9 cellular contexts compared by ENCODE assay signal in the genomic region with DNA sequence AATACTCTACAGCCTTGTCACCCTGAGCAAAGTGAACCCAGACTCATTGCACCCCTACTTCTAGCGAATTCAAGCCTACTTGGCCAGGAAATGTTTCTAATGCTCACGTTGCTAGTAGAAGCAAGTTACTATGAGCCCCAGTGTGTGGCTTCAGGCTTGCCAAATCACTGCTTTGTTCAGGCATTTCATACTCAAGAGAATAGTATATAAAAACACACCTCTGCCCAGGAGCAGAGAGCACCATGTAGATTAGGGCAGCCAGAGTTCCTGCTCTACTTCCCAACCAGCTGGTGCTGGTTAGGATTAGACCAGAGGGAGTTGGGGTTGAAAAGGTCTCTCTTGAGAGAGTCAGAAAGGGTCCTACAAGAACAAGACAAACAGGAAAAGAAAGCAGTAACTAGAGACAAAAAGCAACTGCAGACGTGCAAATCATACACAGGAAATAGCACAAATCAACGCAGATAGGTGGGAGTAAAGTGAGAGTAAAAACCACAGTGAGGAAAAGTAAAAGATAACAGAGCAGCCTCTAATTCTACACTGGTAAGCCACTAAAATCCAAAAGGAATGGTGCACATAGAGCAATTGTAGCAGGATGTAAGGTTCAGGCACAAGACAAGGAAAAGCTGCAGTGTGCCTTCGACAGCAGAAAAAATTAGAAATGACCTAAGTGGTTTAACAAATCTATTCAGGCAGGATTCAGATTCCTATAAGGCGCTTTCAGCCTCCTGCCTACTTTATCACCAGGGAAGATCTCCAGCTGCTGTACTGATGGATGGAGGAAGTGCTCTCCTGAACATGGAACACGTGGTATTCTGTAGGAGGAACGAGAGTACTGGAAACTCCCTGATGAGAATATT. TPM values are rescaled to one million over a fixed set of nuclear protein-coding genes. Genes with fewer than 3 reads are reported as not detected.
DNase-seq lines count a peak whose midpoint lies in the region; ATAC-seq and TF ChIP-seq lines count a peak whose summit lies in the region.
"Had no signal": no experiment of that assay in that cellular context is flagged by ENCODE, and none has a peak within 500 bp of the region (broad histone marks: within the 10 kb centered on the region; RNA-seq: fewer than 3 reads in every experiment).

No MANE protein-coding gene starts in this region.

- H3K4me3 ChIP-seq in body of pancreas, result no peak overlapping the region

- H3K36me3 ChIP-seq in body of pancreas (replicated peaks in 1 of 2; ENCODE audit: insufficient read depth in 1 of 2, low read depth in 2 of 2), result no peaks in the 10 kb centered on the region
- H3K36me3 ChIP-seq: neutrophil had no signal

- ATAC-seq in GM19438 (IDR thresholded peaks at IDR 0.05; ENCODE audit: low read depth, unreplicated experiment), result peak; percentile 65
- peak; percentile 97 for ATAC-seq in body of pancreas
- ATAC-seq in HG03039 (IDR thresholded peaks at IDR 0.05; ENCODE audit: unreplicated experiment), result no peak

- H3K4me1 Mint-ChIP-seq in IgD-negative memory B cell, result peaks cover 5 to 11% (median 8%) of the 10 kb centered on the region in 3 donors

- H3K27ac Mint-ChIP-seq in IgD-negative memory B cell, result peak overlapping the region in 1 of 3 donors; percentile 80

- DNase-seq in D341Med (ENCODE audit: low spot score), result peak; percentile 28
- DNase-seq in body of pancreas, result peak; percentile 56 to 87 (median 78)
- DNase-seq in NCI-H146 treated with DMSO at 0.1 percent for 48 hours (lab: John Stamatoyannopoulos, UW; ENCODE audit: unreplicated experiment), result no peak
- DNase-seq in NCI-H2029 (lab: John Stamatoyannopoulos, UW), result no peak
- no peak for DNase-seq in superior temporal gyrus (ENCODE audit: extremely low spot score)

- intact Hi-C loops in body of pancreas (cut with DNase I), result no loop called here

- H3K36me3 Mint-ChIP-seq in IgD-negative memory B cell, result no peaks in the 10 kb centered on the region

- peaks cover 2% of the 10 kb centered on the region for H3K27me3 Mint-ChIP-seq in IgD-negative memory B cell

- peak overlapping the region; percentile 59 to 88 (median 68) for H3K27ac ChIP-seq in body of pancreas
- H3K27ac ChIP-seq: neutrophil had no signal

- peak in 2 of 3 donors; percentile 24 to 45 for TF ChIP-seq POLR2A in body of pancreas (IDR thresholded peaks at IDR 0.05)

- H3K4me1 ChIP-seq in body of pancreas, result peaks cover 23% of the 10 kb centered on the region

- H3K9me3 Mint-ChIP-seq in IgD-negative memory B cell, result no peaks in the 10 kb centered on the region

- TF ChIP-seq CTCF in body of pancreas (IDR thresholded peaks at IDR 0.05), result peak in 1 of 7 experiments; percentile 9

- 17 to 21% methylated on average over 7 of the region's 8 CpGs for WGBS in body of pancreas, 2 donors

- no peaks in the 10 kb centered on the region for H3K27me3 ChIP-seq in body of pancreas
- H3K27me3 ChIP-seq: neutrophil had no signal

- H3K9me3 ChIP-seq in body of pancreas, result no peaks in the 10 kb centered on the region
- H3K9me3 ChIP-seq: neutrophil had no signal

- H3K4me3 Mint-ChIP-seq in IgD-negative memory B cell, result peak overlapping the region in 3 of 4 donors; percentile 11 to 44 (median 22)

RNA-seq across cellular contexts. Expression of a gene that starts 49.6 kb away (rescaled TPM):
- polyA plus RNA-seq in IgD-negative memory B cell, result 61.1 TPM
- total RNA-seq in body of pancreas, result 10 to 100 TPM; 16.2 to 19.7 TPM

Comparison
In these comparisons a context has a peak if more than half of its experiments do, and no peak if none do; other contexts are left out.
1. DNase-seq: peak in D341Med (single experiment) and body of pancreas (4 of 4); none in NCI-H146 treated with DMSO at 0.1 percent for 48 hours (single experiment), NCI-H2029 (single experiment) and superior temporal gyrus (single experiment).